Comparison of ENCODE assay signal across 18 cellular contexts in genomic region chr13:20378721-20379120, GRCh38.
"Had no signal": no experiment of that assay in that cellular context is flagged by ENCODE, and none has a peak within 500 bp of the region (broad histone marks: within the 10 kb centered on the region; RNA-seq: fewer than 3 reads in every experiment).

No MANE protein-coding gene starts in this region.

- H3K4me3 ChIP-seq: breast epithelium, pancreas, right lobe of liver, thyroid gland had no signal

- H3K27ac ChIP-seq: breast epithelium, neutrophil, pancreas, right lobe of liver, thyroid gland had no signal

- H3K27ac Mint-ChIP-seq: activated CD4-positive, alpha-beta T cell treated with anti-CD3 and anti-CD28 coated beads, Interleukin-2, amount 10 ng/mL, durations not matched to agents 7 days and 5 days; activated CD8-positive, alpha-beta T cell treated with anti-CD3 and anti-CD28 coated beads, Interleukin-2, amount 10 ng/mL, durations not matched to agents 7 days and 5 days; activated naive CD4-positive, alpha-beta T cell treated with anti-CD3 and anti-CD28 coated beads, Interleukin-2, amount 50 U/mL, for 24 hours; activated T-cell treated with anti-CD3 and anti-CD28 coated beads, Interleukin-2, amount 50 U/mL, for 72 hours; natural killer cell had no signal

- ATAC-seq: activated CD8-positive, alpha-beta T cell treated with anti-CD3 and anti-CD28 coated beads, Interleukin-2, amount 10 ng/mL, durations not matched to agents 7 days and 5 days; activated T-cell treated with anti-CD3 and anti-CD28 coated beads, Interleukin-2, amount 50 U/mL, for 72 hours; left cardiac atrium; natural killer cell; pancreas; right lobe of liver had no signal

- H3K4me1 Mint-ChIP-seq: activated CD4-positive, alpha-beta T cell treated with anti-CD3 and anti-CD28 coated beads, Interleukin-2, amount 10 ng/mL, durations not matched to agents 7 days and 5 days; activated naive CD4-positive, alpha-beta T cell treated with anti-CD3 and anti-CD28 coated beads, Interleukin-2, amount 50 U/mL, for 24 hours; natural killer cell had no signal

- H3K27me3 ChIP-seq: breast epithelium, neutrophil, pancreas, right lobe of liver, thyroid gland had no signal

- H3K4me1 ChIP-seq: breast epithelium, pancreas, right lobe of liver had no signal

- H3K27me3 Mint-ChIP-seq: activated naive CD4-positive, alpha-beta T cell treated with anti-CD3 and anti-CD28 coated beads, Interleukin-2, amount 50 U/mL, for 24 hours had no signal

- H3K36me3 Mint-ChIP-seq: activated naive CD4-positive, alpha-beta T cell treated with anti-CD3 and anti-CD28 coated beads, Interleukin-2, amount 50 U/mL, for 24 hours; natural killer cell had no signal

- H3K9me3 ChIP-seq: breast epithelium, neutrophil, pancreas, right lobe of liver, thyroid gland had no signal

- H3K9me3 Mint-ChIP-seq: activated CD4-positive, alpha-beta T cell treated with anti-CD3 and anti-CD28 coated beads, Interleukin-2, amount 10 ng/mL, durations not matched to agents 7 days and 5 days; activated naive CD4-positive, alpha-beta T cell treated with anti-CD3 and anti-CD28 coated beads, Interleukin-2, amount 50 U/mL, for 24 hours; activated T-cell treated with anti-CD3 and anti-CD28 coated beads, Interleukin-2, amount 50 U/mL, for 72 hours; natural killer cell had no signal

- H3K4me3 Mint-ChIP-seq: activated CD4-positive, alpha-beta T cell treated with anti-CD3 and anti-CD28 coated beads, Interleukin-2, amount 10 ng/mL, durations not matched to agents 7 days and 5 days; activated CD8-positive, alpha-beta T cell treated with anti-CD3 and anti-CD28 coated beads, Interleukin-2, amount 10 ng/mL, durations not matched to agents 7 days and 5 days; activated naive CD4-positive, alpha-beta T cell treated with anti-CD3 and anti-CD28 coated beads, Interleukin-2, amount 50 U/mL, for 24 hours; activated T-cell treated with anti-CD3 and anti-CD28 coated beads, Interleukin-2, amount 50 U/mL, for 72 hours; natural killer cell had no signal

- DNase-seq: activated CD4-positive, alpha-beta T cell treated with anti-CD3 and anti-CD28 coated beads, Interleukin-2, amount 10 ng/mL, durations not matched to agents 7 days and 5 days; activated CD8-positive, alpha-beta memory T cell treated with anti-CD3 and anti-CD28 coated beads, Interleukin-2, amount 50 U/mL, for 48 hours; activated CD8-positive, alpha-beta T cell treated with anti-CD3 and anti-CD28 coated beads, Interleukin-2, amount 10 ng/mL, durations not matched to agents 7 days and 5 days; activated effector memory CD4-positive, alpha-beta T cell treated with anti-CD3 and anti-CD28 coated beads, Interleukin-2, amount 50 U/mL, for 16 hours; activated T-cell treated with anti-CD3 and anti-CD28 coated beads, Interleukin-2, amount 50 U/mL, for 72 hours; cerebellar nuclear complex; effector CD4-positive, alpha-beta T cell; left cardiac atrium; mesendoderm; natural killer cell; pancreas; right lobe of liver; stimulated activated CD4-positive, alpha-beta T cell treated with anti-CD3 and anti-CD28 coated beads, Interleukin-4, amount 100 ng/mL, for 4 hours; stimulated activated naive CD4-positive, alpha-beta T cell treated with Interleukin-2 at 50 U/mL for 16 hours; thyroid gland had no signal

- H3K36me3 ChIP-seq: breast epithelium, neutrophil, pancreas, right lobe of liver, thyroid gland had no signal
